ENCODE assay signal across 28 cellular contexts in genomic region chr2:194549387-194549786, GRCh38.
"Had no signal": no experiment of that assay in that cellular context is flagged by ENCODE, and none has a peak within 500 bp of the region (broad histone marks: within the 10 kb centered on the region; RNA-seq: fewer than 3 reads in every experiment).

No MANE protein-coding gene starts in this region.

- H3K27me3 Mint-ChIP-seq: stimulated activated memory B cell treated with anti-CD40 and anti-IgM and Interleukin-4, amounts not matched to agents 10 μg/mL and 1 μg/mL and 100 μg/mL, for 72 hours; stimulated activated naive B cell treated with anti-CD40 and anti-IgM and Interleukin-4, amounts not matched to agents 10 μg/mL and 1 μg/mL and 100 μg/mL, for 72 hours; stimulated activated naive CD8-positive, alpha-beta T cell treated with anti-CD3 and anti-CD28 coated beads, Interleukin-15, amount 100 ng/mL, for 72 hours; stimulated activated naive CD8-positive, alpha-beta T cell treated with anti-CD3 and anti-CD28 coated beads, Interleukin-15, Interleukin-2, amounts not matched to agents 100 ng/mL and 50 ng/mL, for 24 hours; type B pancreatic cell had no signal

- H3K9me3 Mint-ChIP-seq: stimulated activated effector memory CD8-positive, alpha-beta T cell treated with anti-CD3 and anti-CD28 coated beads, Interleukin-12 subunit alpha, Interleukin-12 subunit beta, amount 100 ng/mL, for 72 hours; stimulated activated memory B cell treated with anti-CD40 and anti-IgM and Interleukin-4, amounts not matched to agents 10 μg/mL and 1 μg/mL and 100 μg/mL, for 72 hours; stimulated activated naive B cell treated with anti-CD40 and anti-IgM and Interleukin-4, amounts not matched to agents 10 μg/mL and 1 μg/mL and 100 μg/mL, for 72 hours; stimulated activated naive CD8-positive, alpha-beta T cell treated with anti-CD3 and anti-CD28 coated beads, Interleukin-15, amount 100 ng/mL, for 72 hours; stimulated activated naive CD8-positive, alpha-beta T cell treated with anti-CD3 and anti-CD28 coated beads, Interleukin-15, Interleukin-2, amounts not matched to agents 100 ng/mL and 50 ng/mL, for 24 hours; type B pancreatic cell had no signal

- DNase-seq: stimulated activated CD4-positive, alpha-beta T cell treated with anti-CD3 and anti-CD28 coated beads, Interleukin-2, amount 100 ng/mL, for 48 hours; stimulated activated CD4-positive, alpha-beta T cell treated with anti-CD3 and anti-CD28 coated beads, Interleukin-4, amount 100 ng/mL, for 1 hour; stimulated activated CD4-positive, alpha-beta T cell treated with anti-CD3 and anti-CD28 coated beads, Interleukin-4, amount 100 ng/mL, for 24 hours; stimulated activated CD4-positive, alpha-beta T cell treated with anti-CD3 and anti-CD28 coated beads, Interleukin-4, amount 100 ng/mL, for 4 hours; stimulated activated CD8-positive, alpha-beta memory T cell treated with anti-CD3 and anti-CD28 coated beads, Interleukin-4, amount 100 ng/mL, for 48 hours; stimulated activated naive B cell treated with anti-CD40 and anti-IgM and Interleukin-4, amounts not matched to agents 10 μg/mL and 1 μg/mL and 100 μg/mL, for 72 hours; stimulated activated naive CD4-positive, alpha-beta T cell; stimulated activated naive CD4-positive, alpha-beta T cell treated with Interleukin-2 at 50 U/mL for 16 hours; stimulated activated naive CD8-positive, alpha-beta T cell treated with anti-CD3 and anti-CD28 coated beads, Interleukin-15, amount 100 ng/mL, for 72 hours; stimulated activated naive CD8-positive, alpha-beta T cell treated with anti-CD3 and anti-CD28 coated beads, Interleukin-15, Interleukin-2, amounts not matched to agents 100 U/mL and 50 U/mL, for 24 hours; stomach; substantia nigra; testis; thyroid gland; tibial artery; transverse colon; trophoblast cell; upper lobe of left lung; upper lobe of right lung; uterus had no signal

- H3K36me3 ChIP-seq: stomach, suprapubic skin, thoracic aorta, thyroid gland, tibial artery, tibial nerve, transverse colon, upper lobe of left lung, upper lobe of right lung, uterus, vagina had no signal

- H3K27ac Mint-ChIP-seq: stimulated activated effector memory CD8-positive, alpha-beta T cell treated with anti-CD3 and anti-CD28 coated beads, Interleukin-12 subunit alpha, Interleukin-12 subunit beta, amount 100 ng/mL, for 72 hours; stimulated activated memory B cell treated with anti-CD40 and anti-IgM and Interleukin-4, amounts not matched to agents 10 μg/mL and 1 μg/mL and 100 μg/mL, for 72 hours; stimulated activated naive B cell treated with anti-CD40 and anti-IgM and Interleukin-4, amounts not matched to agents 10 μg/mL and 1 μg/mL and 100 μg/mL, for 72 hours; stimulated activated naive CD8-positive, alpha-beta T cell treated with anti-CD3 and anti-CD28 coated beads, Interleukin-15, Interleukin-2, amounts not matched to agents 100 ng/mL and 50 ng/mL, for 24 hours; type B pancreatic cell had no signal

- H3K27me3 ChIP-seq: stomach, suprapubic skin, testis, thyroid gland, tibial artery, tibial nerve, transverse colon, upper lobe of left lung, upper lobe of right lung, uterus, vagina had no signal

- H3K27ac ChIP-seq: stomach, suprapubic skin, testis, thoracic aorta, thyroid gland, tibial artery, tibial nerve, transverse colon, upper lobe of left lung, upper lobe of right lung, uterus, vagina had no signal

- H3K9me3 ChIP-seq: stomach, suprapubic skin, testis, thoracic aorta, thyroid gland, tibial artery, tibial nerve, transverse colon, upper lobe of left lung, upper lobe of right lung, uterus, vagina had no signal

- H3K36me3 Mint-ChIP-seq: stimulated activated effector memory CD8-positive, alpha-beta T cell treated with anti-CD3 and anti-CD28 coated beads, Interleukin-12 subunit alpha, Interleukin-12 subunit beta, amount 100 ng/mL, for 72 hours; stimulated activated memory B cell treated with anti-CD40 and anti-IgM and Interleukin-4, amounts not matched to agents 10 μg/mL and 1 μg/mL and 100 μg/mL, for 72 hours; stimulated activated naive B cell treated with anti-CD40 and anti-IgM and Interleukin-4, amounts not matched to agents 10 μg/mL and 1 μg/mL and 100 μg/mL, for 72 hours; type B pancreatic cell had no signal

- ATAC-seq: stimulated activated effector memory CD8-positive, alpha-beta T cell treated with anti-CD3 and anti-CD28 coated beads, Interleukin-12 subunit alpha, Interleukin-12 subunit beta, amount 100 ng/mL, for 72 hours; stimulated activated naive B cell treated with anti-CD40 and anti-IgM and Interleukin-4, amounts not matched to agents 10 μg/mL and 1 μg/mL and 100 μg/mL, for 72 hours; stimulated activated naive CD8-positive, alpha-beta T cell treated with anti-CD3 and anti-CD28 coated beads, Interleukin-15, Interleukin-2, amounts not matched to agents 100 U/mL and 50 U/mL, for 24 hours; upper lobe of right lung had no signal

- H3K4me3 ChIP-seq: stomach, suprapubic skin, testis, thoracic aorta, thyroid gland, tibial artery, tibial nerve, transverse colon, upper lobe of left lung, upper lobe of right lung, uterus, vagina had no signal

- H3K4me1 Mint-ChIP-seq: stimulated activated effector memory CD8-positive, alpha-beta T cell treated with anti-CD3 and anti-CD28 coated beads, Interleukin-12 subunit alpha, Interleukin-12 subunit beta, amount 100 ng/mL, for 72 hours; stimulated activated memory B cell treated with anti-CD40 and anti-IgM and Interleukin-4, amounts not matched to agents 10 μg/mL and 1 μg/mL and 100 μg/mL, for 72 hours; stimulated activated naive B cell treated with anti-CD40 and anti-IgM and Interleukin-4, amounts not matched to agents 10 μg/mL and 1 μg/mL and 100 μg/mL, for 72 hours; stimulated activated naive CD8-positive, alpha-beta T cell treated with anti-CD3 and anti-CD28 coated beads, Interleukin-15, amount 100 ng/mL, for 72 hours had no signal

- H3K4me1 ChIP-seq: stomach, suprapubic skin, testis, thyroid gland, tibial artery, tibial nerve, transverse colon, upper lobe of left lung, upper lobe of right lung, uterus, vagina had no signal

- H3K4me3 Mint-ChIP-seq: stimulated activated effector memory CD8-positive, alpha-beta T cell treated with anti-CD3 and anti-CD28 coated beads, Interleukin-12 subunit alpha, Interleukin-12 subunit beta, amount 100 ng/mL, for 72 hours; stimulated activated memory B cell treated with anti-CD40 and anti-IgM and Interleukin-4, amounts not matched to agents 10 μg/mL and 1 μg/mL and 100 μg/mL, for 72 hours; stimulated activated naive B cell treated with anti-CD40 and anti-IgM and Interleukin-4, amounts not matched to agents 10 μg/mL and 1 μg/mL and 100 μg/mL, for 72 hours; stimulated activated naive CD8-positive, alpha-beta T cell treated with anti-CD3 and anti-CD28 coated beads, Interleukin-15, amount 100 ng/mL, for 72 hours; stimulated activated naive CD8-positive, alpha-beta T cell treated with anti-CD3 and anti-CD28 coated beads, Interleukin-15, Interleukin-2, amounts not matched to agents 100 ng/mL and 50 ng/mL, for 24 hours; type B pancreatic cell had no signal
